ENCODE assay signal across 1 cellular context in genomic region chr7:107879400-107880035, GRCh38.
TF ChIP-seq lines count a peak whose summit lies in the region.

No MANE protein-coding gene starts in this region.

TF ChIP-seq in GM12878, 131 proteins besides CTCF, POLR2A, EP300 and RAD21 (continued from another document):
- TF ChIP-seq ZBTB40 (IDR thresholded peaks at IDR 0.05; ENCODE audit: borderline replicate concordance) = no peak
- no peak for TF ChIP-seq HDAC6 (IDR thresholded peaks at IDR 0.05; ENCODE audit: unreplicated experiment)
- no peak for TF ChIP-seq IRF4 (IDR thresholded peaks at IDR 0.05; ENCODE audit: low read depth, low read length)
- no peak for TF ChIP-seq SPI1 (IDR thresholded peaks at IDR 0.05; ENCODE audit: borderline replicate concordance, insufficient read depth, low read depth, low read length)
